In genomic region chr5:158770506-158770905, GRCh38 we compare ENCODE assay signal across 10 cellular contexts.
DNase-seq lines count a peak whose midpoint lies in the region; ATAC-seq, FAIRE-seq and TF ChIP-seq lines count a peak whose summit lies in the region.
"Had no signal": no experiment of that assay in that cellular context is flagged by ENCODE, and none has a peak within 500 bp of the region (broad histone marks: within the 10 kb centered on the region; RNA-seq: fewer than 3 reads in every experiment).

No MANE protein-coding gene starts in this region.

- H3K36me3 ChIP-seq in smooth muscle cell (ENCODE audit: low read depth): no peaks in the 10 kb centered on the region

- no peak for FAIRE-seq in A549 (lab: Jason Lieb, UNC)

- in situ Hi-C loops in GM13977 (cut with MboI; ENCODE audit: low pct_unique_long_range_greater_than_20kb, low sequenced_read_pairs, unreplicated experiment): no loop called here

- H3K27me3 ChIP-seq in CD4-positive, alpha-beta T cell (ENCODE audit: control insufficient read depth, insufficient read depth, low read length): no peaks in the 10 kb centered on the region
- H3K27me3 ChIP-seq in smooth muscle cell (ENCODE audit: low read depth): peaks cover 29% of the 10 kb centered on the region

- H3K4me3 ChIP-seq in A549 (no peak overlapping the region), smooth muscle cell (no peak overlapping the region)

- H3K27ac ChIP-seq in A549 (no peak overlapping the region), smooth muscle cell (ENCODE audit: low read depth) (no peak overlapping the region)
- H3K27ac ChIP-seq in CD4-positive, alpha-beta T cell (ENCODE audit: low read depth, low read length): no peak overlapping the region

- no peaks in the 10 kb centered on the region for H3K36me3 Mint-ChIP-seq in CD4-positive, alpha-beta T cell (ENCODE audit: low read depth)

- POLR2A ChIA-PET in A549 (lab: Yijun Ruan, JAX): interaction anchor here (1.0 kb wide), 1 partner anchor 324 kb away, joined by 3 read pairs; no protein-coding TSS in a partner anchor
- POLR2A ChIA-PET in CD4-positive, alpha-beta T cell (lab: Charles Lee): no interaction called here

- no peak overlapping the region for H3K4me3 Mint-ChIP-seq in CD4-positive, alpha-beta T cell

- CTCF ChIA-PET in A549 (lab: Yijun Ruan, JAX): interaction anchor here (1.1 to 1.4 kb wide), 4 partner anchors 9 to 88 kb away, joined by 3 to 6 read pairs (median 4); no protein-coding TSS in a partner anchor
- CTCF ChIA-PET in CD4-positive, alpha-beta T cell (lab: Charles Lee): no interaction called here

- H2AFZ ChIP-seq in smooth muscle cell (ENCODE audit: low read depth): no peak overlapping the region

- no peaks in the 10 kb centered on the region for H3K4me1 ChIP-seq in A549
- H3K4me1 ChIP-seq in smooth muscle cell (ENCODE audit: low read depth): no peaks in the 10 kb centered on the region

- H3K4me2 ChIP-seq in A549 (no peak overlapping the region), smooth muscle cell (no peak overlapping the region)

- H3K9ac ChIP-seq in smooth muscle cell (ENCODE audit: low read depth): no peak overlapping the region

- TF ChIP-seq CTCF in A549 (IDR thresholded peaks at IDR 0.05) (peak; percentile 25; the same call in 2 of the 3 replicates), GM13977 (IDR thresholded peaks at IDR 0.05; ENCODE audit: extremely low read depth, insufficient read depth, missing control alignments) (peak; percentile 42), smooth muscle cell (IDR thresholded peaks at IDR 0.05; ENCODE audit: borderline replicate concordance, insufficient read depth, poor library complexity, severe bottlenecking) (no peak)
- TF ChIP-seq CTCF in CD4-positive, alpha-beta T cell (IDR thresholded peaks at IDR 0.05): no peak

- no peak overlapping the region for H3K27ac Mint-ChIP-seq in CD4-positive, alpha-beta T cell

- no peaks in the 10 kb centered on the region for H3K9me3 Mint-ChIP-seq in CD4-positive, alpha-beta T cell

- DNase-seq in A549 (ENCODE audit: low read depth in 1 of 2, low spot score in 1 of 2) (peak; percentile 8 to 26), GM13977 (ENCODE audit: low spot score) (no peak), RKO (ENCODE audit: low spot score) (peak; percentile 11), glomerular visceral epithelial cell (ENCODE audit: extremely low spot score) (peak; percentile 12), smooth muscle cell (lab: John Stamatoyannopoulos, UW; ENCODE audit: unreplicated experiment) (no peak)
- DNase-seq in effector CD4-positive, alpha-beta T cell: no peak
- DNase-seq in CD4-positive, alpha-beta T cell: no peak
- DNase-seq: retina, substantia nigra had no signal

- H3F3A ChIP-seq in smooth muscle cell (ENCODE audit: low read depth): no peaks in the 10 kb centered on the region

- H4K20me1 ChIP-seq in smooth muscle cell (ENCODE audit: low read depth): no peaks in the 10 kb centered on the region

- no peaks in the 10 kb centered on the region for H3K79me2 ChIP-seq in smooth muscle cell (ENCODE audit: low read depth)

- H3K4me1 Mint-ChIP-seq in CD4-positive, alpha-beta T cell (ENCODE audit: low read depth): peaks cover 3% of the 10 kb centered on the region

- intact Hi-C loops in CD4-positive, alpha-beta T cell (cut with DNase I, micrococcal nuclease): no loop called here

- H3K9me3 ChIP-seq in A549 (no peaks in the 10 kb centered on the region), smooth muscle cell (replicated peaks; ENCODE audit: low read depth) (no peaks in the 10 kb centered on the region)
- H3K9me3 ChIP-seq in CD4-positive, alpha-beta T cell (ENCODE audit: control insufficient read depth, low read length): no peaks in the 10 kb centered on the region

- peak in 1 of 2 experiments; percentile 87; a peak in 3 of 6 replicates for ATAC-seq in A549
- ATAC-seq in CD4-positive, alpha-beta T cell (ENCODE audit: poor library complexity): no peak
- no peak for ATAC-seq in activated CD4-positive, CD25-positive, alpha-beta regulatory T cell treated with anti-CD3 and anti-CD28 coated beads, Interleukin-2, amount 50 U/mL, for 24 hours

- peaks cover 9% of the 10 kb centered on the region for H3K27me3 Mint-ChIP-seq in CD4-positive, alpha-beta T cell

- 66% methylated on average over 5 of the region's 5 CpGs for WGBS in A549 (ENCODE audit: missing lambda C conversion rate)
- 49% methylated on average over 5 of the region's 5 CpGs for WGBS in smooth muscle cell (ENCODE audit: low lambda C conversion rate)

- no peak for TF ChIP-seq POLR2A in A549 (IDR thresholded peaks at IDR 0.05; ENCODE audit: low read length)

- no peak for TF ChIP-seq EP300 in A549 (IDR thresholded peaks at IDR 0.05)

- TF ChIP-seq RAD21 in A549 (conservative IDR thresholded peaks at IDR 0.05 in 1 of 2, IDR thresholded peaks at IDR 0.05 in 1 of 2): peak; percentile 21 to 34; a peak in 1 of 5 replicates

TF ChIP-seq in A549, 52 proteins besides CTCF, POLR2A, EP300 and RAD21:
- no peak for TF ChIP-seq CBX8 (IDR thresholded peaks at IDR 0.05)
- no peak for TF ChIP-seq USF2 (IDR thresholded peaks at IDR 0.05)
- no peak for TF ChIP-seq ZNF302 (CRISPR knock-in tag; IDR thresholded peaks at IDR 0.05)
- TF ChIP-seq ZFP36 (IDR thresholded peaks at IDR 0.05; ENCODE audit: borderline replicate concordance, partially characterized antibody): no peak
- TF ChIP-seq ESRRA (IDR thresholded peaks at IDR 0.05; ENCODE audit: borderline replicate concordance, low read length): no peak
- no peak for TF ChIP-seq HOXA7 (CRISPR knock-in tag; IDR thresholded peaks at IDR 0.05)
- TF ChIP-seq ELK1 (IDR thresholded peaks at IDR 0.05; ENCODE audit: low read depth, low read length): no peak
- TF ChIP-seq RARB (CRISPR knock-in tag; IDR thresholded peaks at IDR 0.05): no peak
- TF ChIP-seq PBX3 (IDR thresholded peaks at IDR 0.05): no peak
- no peak for TF ChIP-seq MAX (IDR thresholded peaks at IDR 0.05)
TF ChIP-seq in A549: peak in this region for 0.

Comparison
In these comparisons a context has a peak if more than half of its experiments do, and no peak if none do; other contexts are left out.
1. DNase-seq: peak in A549 (2 of 2), RKO (single experiment) and glomerular visceral epithelial cell (single experiment); none in GM13977 (single experiment), effector CD4-positive, alpha-beta T cell (single experiment), CD4-positive, alpha-beta T cell (0 of 10) and smooth muscle cell (single experiment).
2. CTCF ChIP-seq: peak in A549 (single experiment) and GM13977 (single experiment); none in CD4-positive, alpha-beta T cell (single experiment) and smooth muscle cell (single experiment).